20 cellular contexts compared by ENCODE assay signal in the genomic region with DNA sequence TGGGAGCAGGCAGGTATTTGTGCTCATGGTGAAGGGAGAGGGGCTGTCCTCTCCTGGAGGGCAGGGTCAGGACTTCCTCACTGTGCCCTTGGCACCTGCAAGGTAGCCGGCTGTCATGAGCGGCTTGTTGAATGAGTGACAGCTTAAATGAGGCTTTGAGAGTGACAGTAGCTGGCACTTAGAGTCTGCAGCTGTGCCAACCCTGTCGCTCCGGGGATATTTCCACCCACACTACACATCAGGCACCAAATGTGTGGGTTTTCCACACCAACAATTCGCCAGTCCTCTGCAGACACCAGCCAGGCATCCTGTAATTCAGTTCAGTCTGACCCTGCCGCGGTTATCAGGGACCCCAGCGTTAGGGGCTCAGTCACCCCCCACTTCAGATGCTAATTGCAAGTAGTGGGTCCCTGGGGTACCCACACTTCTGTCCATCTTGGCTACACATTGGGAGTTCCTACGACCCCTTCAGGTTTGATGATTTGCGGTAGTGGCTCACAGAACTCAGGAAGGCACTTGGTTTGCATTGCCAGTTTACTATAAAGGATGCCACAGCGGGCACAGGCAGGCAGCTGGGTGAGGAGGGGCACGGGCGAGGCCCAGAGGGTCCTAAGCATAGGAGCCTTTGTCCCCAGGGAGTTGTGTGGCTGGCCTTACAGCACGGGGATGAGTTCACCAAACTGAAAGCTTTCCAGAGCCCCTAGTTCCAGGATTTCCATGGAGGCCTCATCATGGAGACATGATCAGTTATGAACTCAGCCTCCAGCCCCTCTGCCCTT. TPM values are rescaled to one million over a fixed set of nuclear protein-coding genes. Genes with fewer than 3 reads are reported as not detected.
DNase-seq lines count a peak whose midpoint lies in the region; ATAC-seq and TF ChIP-seq lines count a peak whose summit lies in the region.
"Had no signal": no experiment of that assay in that cellular context is flagged by ENCODE, and none has a peak within 500 bp of the region (broad histone marks: within the 10 kb centered on the region; RNA-seq: fewer than 3 reads in every experiment).

No MANE protein-coding gene starts in this region.

- H3K27ac ChIP-seq in right cardiac atrium (ENCODE audit: low read length) (no peak overlapping the region), psoas muscle (no peak overlapping the region)
- H3K27ac ChIP-seq: 22Rv1, GM23248, SJSA1 had no signal

- H3K27me3 ChIP-seq in right cardiac atrium (ENCODE audit: control insufficient read depth, insufficient read depth) (no peaks in the 10 kb centered on the region), psoas muscle (ENCODE audit: insufficient read depth in 3 of 3, low read length in 2 of 3) (no peaks in the 10 kb centered on the region)
- H3K27me3 ChIP-seq: SJSA1 had no signal

- 76% methylated on average over 14 of the region's 14 CpGs for WGBS in right cardiac atrium
- 71 to 80% (median 71%) methylated on average over 14 of the region's 14 CpGs for WGBS in psoas muscle, 3 donors

- H3K4me3 ChIP-seq in right cardiac atrium (ENCODE audit: low read length) (no peak overlapping the region), psoas muscle (no peak overlapping the region)
- H3K4me3 ChIP-seq: GM12878, GM23248, K562, SJSA1 had no signal

- no peaks in the 10 kb centered on the region for H3K4me1 ChIP-seq in right cardiac atrium (ENCODE audit: control insufficient read depth, insufficient read depth, low read length)
- H3K4me1 ChIP-seq in psoas muscle: no peaks in the 10 kb centered on the region
- H3K4me1 ChIP-seq: SJSA1 had no signal

- no peak for TF ChIP-seq CTCF in psoas muscle (IDR thresholded peaks at IDR 0.05)

- peaks cover 0 to 66% of the 10 kb centered on the region in 2 donors for H3K36me3 ChIP-seq in psoas muscle (ENCODE audit: insufficient read depth in 1 of 2, low read depth in 1 of 2)

- intact Hi-C loops in right cardiac atrium (cut with DNase I) (no loop called here), psoas muscle (cut with DNase I) (no loop called here)

- DNase-seq in NCI-H1417 (lab: John Stamatoyannopoulos, UW): peak in 2 of 3 experiments; percentile 16 to 26
- DNase-seq in NCI-H1417 treated with DMSO at 0.1 percent for 48 hours (lab: John Stamatoyannopoulos, UW): no peak
- peak; percentile 38 for DNase-seq in NCI-H345 (lab: John Stamatoyannopoulos, UW)
- peak in 1 of 3 donors; percentile 26 for DNase-seq in right cardiac atrium
- DNase-seq in psoas muscle: peak in 1 of 2 donors; percentile 29
- no peak for DNase-seq in T1000 (lab: John Stamatoyannopoulos, UW)
- DNase-seq in NCI-H510A treated with DMSO at 0.1 percent for 48 hours (lab: John Stamatoyannopoulos, UW): no peak
- no peak for DNase-seq in SKM-1 (lab: John Stamatoyannopoulos, UW; ENCODE audit: unreplicated experiment)
- DNase-seq: DMS 273 treated with DMSO at 0.1 percent for 48 hours, GDM1, GM23248, NCI-H1436, NCI-H2029, NCI-H526 had no signal

- H3K9me3 ChIP-seq in right cardiac atrium (ENCODE audit: control insufficient read depth, low read length) (no peaks in the 10 kb centered on the region), psoas muscle (no peaks in the 10 kb centered on the region)
- H3K9me3 ChIP-seq: SJSA1 had no signal

- ATAC-seq in right cardiac atrium (peak; percentile 37 to 39), psoas muscle (peak in 3 of 4 donors; percentile 21 to 44 (median 24))
- ATAC-seq: GM12878, K562 had no signal

RNA-seq across cellular contexts. Expression of a gene that starts 9.1 kb away (rescaled TPM):
- total RNA-seq in right cardiac atrium: 10 to 100 TPM; 20.4 to 25.7 (median 25.1) TPM
- 29.2 TPM for polyA plus RNA-seq in right cardiac atrium
- total RNA-seq in psoas muscle: 10 to 100 TPM; 29.5 to 56.5 (median 39.6) TPM
- polyA plus RNA-seq in psoas muscle: 10 to 100 TPM; 25.0 to 56.2 (median 46.7) TPM

RNA-seq across cellular contexts. Expression of a gene that starts 28.1 kb away (rescaled TPM):
- not detected for total RNA-seq in right cardiac atrium
- not detected for polyA plus RNA-seq in right cardiac atrium
- not detected for total RNA-seq in psoas muscle
- under 1 TPM in 1 of 3 donors, not detected in 2; 0.03 TPM for polyA plus RNA-seq in psoas muscle
- total RNA-seq: GM12878, GM23248, K562, OCI-LY7, RPMI7951, SJSA1 had no signal
- polyA plus RNA-seq: GM12878, GM23248, K562 had no signal

RNA-seq across cellular contexts. Expression of a gene that starts 46.4 kb away (rescaled TPM):
- 10 to 100 TPM; 44.1 to 61.6 (median 44.7) TPM for total RNA-seq in right cardiac atrium
- 20.0 TPM for polyA plus RNA-seq in right cardiac atrium
- total RNA-seq in psoas muscle: 10 to 100 TPM; 19.8 to 30.9 (median 24.8) TPM
- 10 to 100 TPM in 2 of 3 donors, 1 to 10 TPM in 1; 9.6 to 22.8 (median 11.4) TPM for polyA plus RNA-seq in psoas muscle

RNA-seq across cellular contexts. Expression of a gene that starts 48.4 kb away (rescaled TPM):
- total RNA-seq in right cardiac atrium: 1 to 10 TPM; 7.8 to 8.8 (median 8.1) TPM
- polyA plus RNA-seq in right cardiac atrium: 6.2 TPM
- 10 to 100 TPM; 10.2 to 18.0 (median 13.2) TPM for total RNA-seq in psoas muscle
- polyA plus RNA-seq in psoas muscle: 10 to 100 TPM; 10.1 to 12.7 (median 10.3) TPM

RNA-seq across cellular contexts. Expression of a gene that starts 48.8 kb away (rescaled TPM):
- total RNA-seq in right cardiac atrium (100 to 1,000 TPM; 178 to 215 (median 206) TPM), psoas muscle (100 to 1,000 TPM; 307 to 499 (median 459) TPM)
- polyA plus RNA-seq in right cardiac atrium (244 TPM), psoas muscle (1,000 to 10,000 TPM in 1 of 3 donors, 100 to 1,000 TPM in 2; 652 to 1,146 (median 986) TPM)

Comparison
In these comparisons a context has a peak if more than half of its experiments do, and no peak if none do; other contexts are left out.
1. DNase-seq: peak in NCI-H1417 (2 of 3) and NCI-H345 (single experiment); none in NCI-H1417 treated with DMSO at 0.1 percent for 48 hours (single experiment), T1000 (single experiment), NCI-H510A treated with DMSO at 0.1 percent for 48 hours (single experiment) and SKM-1 (single experiment).